12 cellular contexts compared by ENCODE assay signal in the genomic region with DNA sequence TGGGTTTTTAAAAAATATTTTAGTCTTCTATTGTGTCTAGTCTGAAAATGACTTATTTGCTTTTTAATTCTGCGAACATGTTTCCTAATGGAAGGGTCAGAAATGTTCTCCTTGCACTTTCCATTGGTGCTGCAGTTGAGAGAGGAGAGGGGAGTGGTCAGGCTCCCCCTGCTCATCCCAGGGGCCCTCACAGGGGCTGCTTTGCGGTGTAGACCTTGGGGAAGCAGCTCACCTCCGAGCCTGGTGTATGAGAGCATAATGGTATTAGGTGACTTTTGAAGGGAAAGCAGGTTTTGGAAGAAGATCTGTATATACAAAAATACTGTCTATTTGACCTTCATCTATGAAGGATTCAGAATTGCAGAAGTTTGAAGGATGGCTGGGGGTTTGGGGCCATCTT.
"Had no signal": no experiment of that assay in that cellular context is flagged by ENCODE, and none has a peak within 500 bp of the region (broad histone marks: within the 10 kb centered on the region; RNA-seq: fewer than 3 reads in every experiment).

No MANE protein-coding gene starts in this region.

- ATAC-seq: psoas muscle had no signal

- H3K9me3 ChIP-seq: ascending aorta, psoas muscle, right lobe of liver, vagina had no signal

- H3K4me1 Mint-ChIP-seq: naive B cell had no signal

- H3K27ac ChIP-seq: ascending aorta, psoas muscle, right lobe of liver, vagina, VCaP had no signal

- H3K9me3 Mint-ChIP-seq: activated T-cell treated with anti-CD3 and anti-CD28 coated beads, Interleukin-2, amount 50 U/mL, for 24 hours had no signal

- DNase-seq: activated CD4-positive, alpha-beta T cell treated with anti-CD3 and anti-CD28 coated beads for 1 hour; activated CD4-positive, alpha-beta T cell treated with anti-CD3 and anti-CD28 coated beads, Interleukin-2, amount 50 U/mL, for 4 hours; naive B cell; occipital lobe; psoas muscle had no signal

- H3K27ac Mint-ChIP-seq: activated T-cell treated with anti-CD3 and anti-CD28 coated beads, Interleukin-2, amount 50 U/mL, for 24 hours had no signal

- H3K4me3 Mint-ChIP-seq: activated T-cell treated with anti-CD3 and anti-CD28 coated beads, Interleukin-2, amount 50 U/mL, for 24 hours; naive B cell had no signal

- H3K4me3 ChIP-seq: ascending aorta, dorsolateral prefrontal cortex, psoas muscle, right lobe of liver, smooth muscle cell, vagina had no signal

- H3K4me1 ChIP-seq: ascending aorta, psoas muscle, right lobe of liver, vagina had no signal

- H3K36me3 Mint-ChIP-seq: naive B cell had no signal

- H3K36me3 ChIP-seq: ascending aorta, right lobe of liver, vagina had no signal

- H3K4me2 ChIP-seq: smooth muscle cell had no signal

- H3K27me3 Mint-ChIP-seq: activated T-cell treated with anti-CD3 and anti-CD28 coated beads, Interleukin-2, amount 50 U/mL, for 24 hours; naive B cell had no signal

- H3K27me3 ChIP-seq: ascending aorta, dorsolateral prefrontal cortex, right lobe of liver, vagina had no signal
